Comparison of ENCODE assay signal across 16 cellular contexts in the genomic region with DNA sequence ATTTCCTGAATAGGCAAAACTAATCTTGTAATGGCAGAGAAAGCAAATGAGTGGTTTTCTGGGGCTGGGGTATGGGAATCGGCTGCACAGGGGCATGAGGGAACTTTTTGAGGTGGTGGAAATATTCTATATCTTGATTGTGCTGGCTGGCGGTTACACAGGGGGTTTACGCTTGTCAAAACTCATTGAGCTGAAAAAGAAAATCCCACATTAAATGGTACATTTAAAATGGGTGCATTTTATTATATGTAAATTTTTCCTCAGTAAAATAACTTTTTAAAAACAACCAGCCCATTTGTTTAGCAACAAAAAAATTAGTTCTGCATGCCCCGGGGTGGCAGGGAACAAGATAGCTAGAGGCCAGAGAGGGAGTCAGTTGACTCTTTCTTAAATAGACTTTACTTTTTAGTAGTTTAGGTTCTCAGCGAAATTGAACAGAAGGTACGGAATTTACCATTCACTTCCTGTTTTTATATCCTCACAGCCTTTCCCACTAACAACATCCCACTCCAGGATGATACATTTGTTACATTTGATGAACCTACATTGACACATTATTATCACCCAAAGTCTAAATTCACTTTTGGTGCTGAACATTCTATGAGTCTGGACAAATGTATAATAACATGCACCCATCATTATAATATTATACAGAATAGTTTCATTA. TPM values are rescaled to one million over a fixed set of nuclear protein-coding genes. Genes with fewer than 3 reads are reported as not detected.
DNase-seq lines count a peak whose midpoint lies in the region; ATAC-seq and TF ChIP-seq lines count a peak whose summit lies in the region.
"Had no signal": no experiment of that assay in that cellular context is flagged by ENCODE, and none has a peak within 500 bp of the region (broad histone marks: within the 10 kb centered on the region; RNA-seq: fewer than 3 reads in every experiment).

No MANE protein-coding gene starts in this region.

- H3K36me3 Mint-ChIP-seq in naive B cell = peaks cover 0 to 16% of the 10 kb centered on the region in 2 donors
- H3K36me3 Mint-ChIP-seq: CD14-positive monocyte had no signal

- H3K79me2 ChIP-seq in DOHH2 (ENCODE audit: control insufficient read depth, low read length) = no peaks in the 10 kb centered on the region
- no peaks in the 10 kb centered on the region for H3K79me2 ChIP-seq in GM23248 (ENCODE audit: insufficient read depth)
- H3K79me2 ChIP-seq in PC-9 (ENCODE audit: low read depth) = no peaks in the 10 kb centered on the region

- no TSS peak for BruUV-seq in PC-9 (replicated peaks; lab: Mats Ljungman, UMichigan)

- H3K27ac ChIP-seq in DOHH2 (ENCODE audit: low read depth, low read length) = peak overlapping the region; percentile 98
- H3K27ac ChIP-seq in GM23248 = no peak overlapping the region
- peak overlapping the region; percentile 66; the same call in 1 of the 2 replicates for H3K27ac ChIP-seq in PC-9
- H3K27ac ChIP-seq in psoas muscle = no peak overlapping the region
- H3K27ac ChIP-seq: Peyer's patch had no signal

- no peaks in the 10 kb centered on the region for H3K36me3 ChIP-seq in DOHH2 (ENCODE audit: control insufficient read depth, low read length)
- H3K36me3 ChIP-seq in GM23248 (ENCODE audit: low read depth) = no peaks in the 10 kb centered on the region
- no peaks in the 10 kb centered on the region for H3K36me3 ChIP-seq in PC-9 (ENCODE audit: low read depth)
- H3K36me3 ChIP-seq in psoas muscle (ENCODE audit: insufficient read depth in 1 of 2, low read depth in 1 of 2) = no peaks in the 10 kb centered on the region
- H3K36me3 ChIP-seq: Peyer's patch had no signal

- H3K4me1 ChIP-seq in DOHH2 (ENCODE audit: control insufficient read depth, low read length) (peaks cover 64% of the 10 kb centered on the region), GM23248 (ENCODE audit: insufficient read depth) (peaks cover 16% of the 10 kb centered on the region), PC-9 (replicated peaks; ENCODE audit: insufficient read depth) (peaks cover 20% of the 10 kb centered on the region), psoas muscle (no peaks in the 10 kb centered on the region)

- H3K27me3 ChIP-seq in DOHH2 (ENCODE audit: control insufficient read depth, low read length) (no peaks in the 10 kb centered on the region), GM23248 (replicated peaks; ENCODE audit: insufficient read depth) (no peaks in the 10 kb centered on the region), PC-9 (ENCODE audit: insufficient read depth, low read depth) (no peaks in the 10 kb centered on the region), psoas muscle (ENCODE audit: insufficient read depth in 3 of 3, low read length in 2 of 3) (no peaks in the 10 kb centered on the region)
- H3K27me3 ChIP-seq: Peyer's patch had no signal

- DNase-seq in GM23248 (no peak), PC-9 (no peak), naive B cell (no peak), NCI-H146 treated with DMSO at 0.1 percent for 48 hours (lab: John Stamatoyannopoulos, UW; ENCODE audit: unreplicated experiment) (no peak), psoas muscle (no peak)
- DNase-seq: KG1, NCI-H1105, NCI-H1694 treated with DMSO at 0.1 percent for 48 hours, NCI-H526 treated with DMSO at 0.1 percent for 48 hours, SHP77 had no signal

- in situ Hi-C loops in GM23248 (cut with MboI) = no loop called here

- H3F3A ChIP-seq in DOHH2 (ENCODE audit: control insufficient read depth, insufficient read depth) (peaks cover 38% of the 10 kb centered on the region), GM23248 (ENCODE audit: insufficient read depth) (peaks cover 11% of the 10 kb centered on the region; the same call in 1 of the 2 replicates), PC-9 (ENCODE audit: insufficient read depth, low read depth) (peaks cover 36% of the 10 kb centered on the region)

- 0 out of 2 replicates have a peak overlapping the region, but pooled peaks have one; percentile 28 for H2AFZ ChIP-seq in GM23248
- H2AFZ ChIP-seq in PC-9 = no peak overlapping the region

- intact Hi-C loops in PC-9 (cut with micrococcal nuclease; ENCODE audit: unreplicated experiment) = no loop called here
- intact Hi-C loops in psoas muscle (cut with DNase I) = no loop called here

- H4K20me1 ChIP-seq in DOHH2 (ENCODE audit: control insufficient read depth, insufficient read depth, low read depth, low read length) = no peaks in the 10 kb centered on the region
- no peaks in the 10 kb centered on the region for H4K20me1 ChIP-seq in GM23248 (ENCODE audit: insufficient read depth)
- no peaks in the 10 kb centered on the region; the same call in 1 of the 2 replicates for H4K20me1 ChIP-seq in PC-9 (ENCODE audit: insufficient read depth)

- WGBS in GM23248 (ENCODE audit: low coverage in 1 of 2, low lambda C conversion rate in 2 of 2, missing lambda C conversion rate in 2 of 2), 2 experiments = 67 to 77% methylated on average over 6 of the region's 6 CpGs
- WGBS in psoas muscle, 3 donors = 70 to 77% (median 72%) methylated on average over 6 of the region's 6 CpGs

- peak overlapping the region; percentile 32; the same call in 1 of the 2 replicates for H3K4me3 ChIP-seq in DOHH2 (ENCODE audit: low read length)
- H3K4me3 ChIP-seq in GM23248 = no peak overlapping the region
- H3K4me3 ChIP-seq in PC-9 = no peak overlapping the region
- no peak overlapping the region for H3K4me3 ChIP-seq in psoas muscle
- H3K4me3 ChIP-seq: Peyer's patch had no signal

- H3K9me3 ChIP-seq in DOHH2 (ENCODE audit: control insufficient read depth, insufficient read depth, low read length) (no peaks in the 10 kb centered on the region; the same call in 1 of the 2 replicates), GM23248 (ENCODE audit: low read depth) (no peaks in the 10 kb centered on the region), PC-9 (ENCODE audit: insufficient read depth, low read depth) (no peaks in the 10 kb centered on the region; the same call in 1 of the 2 replicates), psoas muscle (no peaks in the 10 kb centered on the region)
- H3K9me3 ChIP-seq: Peyer's patch had no signal

- POLR2A ChIA-PET in PC-9 (lab: Charles Lee; ENCODE audit: unreplicated experiment) = interaction anchor here (0.6 kb wide), 2 partner anchors 39 to 102 kb away, joined by 3 to 5 read pairs; no protein-coding TSS in a partner anchor

- CTCF ChIA-PET in PC-9 (lab: Charles Lee) = no interaction called here

- peak overlapping the region in 4 of 8 donors; percentile 25 to 65 (median 45) for H3K4me3 Mint-ChIP-seq in naive B cell
- H3K4me3 Mint-ChIP-seq: CD14-positive monocyte; T-helper 1 cell treated with Interleukin-12 subunit alpha and Interleukin-12 subunit beta and Interleukin-4 antibody, amounts not matched to agents 30 μg/mL and 1 μg/mL, for 36 hours had no signal

- TF ChIP-seq CTCF in DOHH2 (IDR thresholded peaks at IDR 0.05; ENCODE audit: low read depth, low read length, poor library complexity, severe bottlenecking) (no peak), PC-9 (conservative IDR thresholded peaks at IDR 0.05) (no peak), psoas muscle (IDR thresholded peaks at IDR 0.05) (no peak)

- H3K9me3 Mint-ChIP-seq in naive B cell = peaks cover 0 to 2% (median 0%) of the 10 kb centered on the region in 7 donors
- H3K9me3 Mint-ChIP-seq: T-helper 1 cell treated with Interleukin-12 subunit alpha and Interleukin-12 subunit beta and Interleukin-4 antibody, amounts not matched to agents 30 μg/mL and 1 μg/mL, for 36 hours had no signal

- peak overlapping the region in 4 of 6 donors; percentile 13 to 78 (median 65) for H3K27ac Mint-ChIP-seq in naive B cell
- H3K27ac Mint-ChIP-seq: T-helper 1 cell treated with Interleukin-12 subunit alpha and Interleukin-12 subunit beta and Interleukin-4 antibody, amounts not matched to agents 30 μg/mL and 1 μg/mL, for 36 hours had no signal

- H3K4me2 ChIP-seq in DOHH2 (ENCODE audit: low read length) (peak overlapping the region; percentile 81), GM23248 (ENCODE audit: unreplicated experiment) (no peak overlapping the region), PC-9 (no peak overlapping the region)

- H3K9me2 ChIP-seq in DOHH2 (replicated peaks; ENCODE audit: control insufficient read depth, low read length) (no peaks in the 10 kb centered on the region), GM23248 (ENCODE audit: insufficient read depth) (no peaks in the 10 kb centered on the region), PC-9 (ENCODE audit: insufficient read depth) (no peaks in the 10 kb centered on the region)

- ATAC-seq in naive B cell (ENCODE audit: low read depth in 2 of 2) (no peak), psoas muscle (no peak), HG03280 (IDR thresholded peaks at IDR 0.05; ENCODE audit: unreplicated experiment) (no peak)
- ATAC-seq: HCT116 had no signal

- H3K9ac ChIP-seq in GM23248 = no peak overlapping the region

- no peaks in the 10 kb centered on the region for H3K27me3 Mint-ChIP-seq in naive B cell

- H3K4me1 Mint-ChIP-seq in naive B cell = peaks cover 30 to 83% (median 58%) of the 10 kb centered on the region in 3 donors

RNA-seq across cellular contexts. Expression of gene BCL2A1, which starts 41.2 kb away (rescaled TPM):
- total RNA-seq in GM23248 (2014; rRNA removed; shearing (Covaris generic)) = 1.6 TPM in 1 of 2 replicates, not detected in the other
- polyA plus RNA-seq in GM23248 (2016; fragmentation: Nextera tagmentation; extraction: Ambion mirVana) = 1.0 and 1.2 TPM in 2 replicates
- not detected in 2 replicates for total RNA-seq in PC-9 (2021)
- polyA plus RNA-seq in naive B cell (ENCODE audit: low read depth in 6 of 6) = 10 to 100 TPM; 30.9 to 58.4 (median 44.4) TPM
- 1 to 10 TPM in 3 of 4 donors, not detected in 1; 1.0 to 1.2 (median 1.1) TPM for total RNA-seq in psoas muscle
- polyA plus RNA-seq in psoas muscle = 1 to 10 TPM in 1 of 3 donors, under 1 TPM in 2; 0.18 to 1.2 (median 0.25) TPM

RNA-seq across cellular contexts. Expression of gene ZFAND6, which starts 47.3 kb away (rescaled TPM):
- total RNA-seq in GM23248 (2014; rRNA removed; shearing (Covaris generic)) = 101 and 130 TPM in 2 replicates
- 102 and 104 TPM in 2 replicates for polyA plus RNA-seq in GM23248 (2016; fragmentation: Nextera tagmentation; extraction: Ambion mirVana)
- 43.6 and 68.3 TPM in 2 replicates for total RNA-seq in PC-9 (2021)
- 100 to 1,000 TPM; 106 to 189 (median 148) TPM for polyA plus RNA-seq in naive B cell (ENCODE audit: low read depth in 6 of 6)
- total RNA-seq in psoas muscle = 100 to 1,000 TPM in 1 of 4 donors, 10 to 100 TPM in 3; 66.3 to 102 (median 86.8) TPM
- 100 to 1,000 TPM in 1 of 3 donors, 10 to 100 TPM in 2; 67.6 to 125 (median 78.8) TPM for polyA plus RNA-seq in psoas muscle

Comparison
In these comparisons a context has a peak if more than half of its experiments do, and no peak if none do; other contexts are left out.
1. H3K27ac ChIP-seq: peak in DOHH2 (single experiment) and PC-9 (single experiment); none in GM23248 (single experiment) and psoas muscle (single experiment).